Comparison of ENCODE assay signal across 19 cellular contexts in the genomic region with DNA sequence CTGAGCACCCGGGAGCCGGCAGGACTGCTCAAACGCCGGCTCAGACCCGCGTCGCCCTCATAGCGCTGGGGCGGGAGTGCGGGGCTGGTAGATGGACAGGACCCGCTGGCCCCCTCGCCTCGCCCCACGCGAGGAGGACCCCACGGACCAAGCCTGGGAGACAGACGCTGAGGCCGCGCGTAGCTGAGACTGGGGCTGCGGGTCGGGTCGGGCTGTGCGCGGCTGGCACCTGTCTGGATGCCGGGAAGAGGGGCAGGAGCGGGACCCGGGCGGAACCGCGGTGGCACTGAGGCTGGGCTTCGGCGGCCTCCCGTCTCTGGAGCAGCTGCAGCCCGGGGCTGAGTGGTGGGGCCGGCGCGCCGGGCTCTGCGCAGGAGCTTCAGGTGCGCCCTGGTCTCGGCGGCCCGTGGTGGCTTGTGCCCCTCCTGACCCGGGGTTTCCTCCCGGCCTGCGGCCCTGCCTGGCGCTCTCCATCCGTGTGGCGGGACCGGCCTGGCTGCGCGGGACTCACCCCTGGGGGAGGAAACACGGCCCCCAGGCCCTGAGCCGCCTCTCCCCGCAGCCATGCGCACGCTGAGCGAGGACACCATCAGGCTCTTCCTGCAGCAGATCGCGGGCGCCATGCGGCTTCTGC.
"Had no signal": no experiment of that assay in that cellular context is flagged by ENCODE, and none has a peak within 500 bp of the region (broad histone marks: within the 10 kb centered on the region; RNA-seq: fewer than 3 reads in every experiment).

No MANE protein-coding gene starts in this region.

- FAIRE-seq: endometrium had no signal

- H3K27me3 ChIP-seq: cardiac muscle cell, heart left ventricle, ovary, transverse colon, uterus had no signal

- ATAC-seq: activated CD4-positive, CD25-positive, alpha-beta regulatory T cell treated with anti-CD3 and anti-CD28 coated beads, Interleukin-2, amount 50 U/mL, for 24 hours; activated naive CD8-positive, alpha-beta T cell treated with anti-CD3 and anti-CD28 coated beads, Interleukin-2, amount 50 U/mL, for 24 hours; heart left ventricle; left lobe of liver; natural killer cell had no signal

- H3K27ac ChIP-seq: cardiac muscle cell, heart left ventricle, ovary, prostate gland, transverse colon, uterus had no signal

- H3K27ac Mint-ChIP-seq: activated CD4-positive, alpha-beta memory T cell treated with anti-CD3 and anti-CD28 coated beads, Interleukin-2, amount 10 ng/mL, durations not matched to agents 7 days and 5 days; activated CD4-positive, alpha-beta T cell treated with anti-CD3 and anti-CD28 coated beads, Interleukin-2, amount 10 ng/mL, durations not matched to agents 24 days and 14 days; activated naive CD8-positive, alpha-beta T cell treated with anti-CD3 and anti-CD28 coated beads, Interleukin-2, amount 50 U/mL, for 24 hours; dendritic cell treated with granulocyte-macrophage colony-stimulating factor and Interleukin-4, amounts not matched to agents 40 ng/mL and 50 ng/mL, for 4 days; natural killer cell had no signal

- DNase-seq: activated CD4-positive, alpha-beta memory T cell treated with anti-CD3 and anti-CD28 coated beads, Interleukin-2, amount 10 ng/mL, durations not matched to agents 7 days and 5 days; activated CD4-positive, alpha-beta T cell treated with anti-CD3 and anti-CD28 coated beads, Interleukin-2, amount 10 ng/mL, durations not matched to agents 24 days and 14 days; activated gamma-delta T cell; activated naive CD4-positive, alpha-beta T cell treated with anti-CD3 and anti-CD28 coated beads, Interleukin-2, amount 50 U/mL, for 16 hours; activated naive CD8-positive, alpha-beta T cell treated with anti-CD3 and anti-CD28 coated beads, Interleukin-2, amount 50 U/mL, for 24 hours; effector CD4-positive, alpha-beta T cell; islet precursor cell; natural killer cell; stimulated activated CD4-positive, alpha-beta T cell treated with anti-CD3 and anti-CD28 coated beads, Interleukin-1b, Interleukin-23, amount 100 ng/mL, for 48 hours; transverse colon; uterus had no signal

- H3K4me1 ChIP-seq: prostate gland, uterus had no signal

- H3K36me3 Mint-ChIP-seq: natural killer cell had no signal

- H3K4me3 Mint-ChIP-seq: activated CD4-positive, alpha-beta memory T cell treated with anti-CD3 and anti-CD28 coated beads, Interleukin-2, amount 10 ng/mL, durations not matched to agents 7 days and 5 days; activated CD4-positive, alpha-beta T cell treated with anti-CD3 and anti-CD28 coated beads, Interleukin-2, amount 10 ng/mL, durations not matched to agents 24 days and 14 days; activated naive CD8-positive, alpha-beta T cell treated with anti-CD3 and anti-CD28 coated beads, Interleukin-2, amount 50 U/mL, for 24 hours; dendritic cell treated with granulocyte-macrophage colony-stimulating factor and Interleukin-4, amounts not matched to agents 40 ng/mL and 50 ng/mL, for 4 days; natural killer cell had no signal

- H3K4me3 ChIP-seq: cardiac muscle cell, heart left ventricle, ovary, prostate gland, transverse colon, uterus had no signal

- H3K36me3 ChIP-seq: uterus had no signal

- H3K27me3 Mint-ChIP-seq: activated CD4-positive, alpha-beta memory T cell treated with anti-CD3 and anti-CD28 coated beads, Interleukin-2, amount 10 ng/mL, durations not matched to agents 7 days and 5 days; activated CD4-positive, alpha-beta T cell treated with anti-CD3 and anti-CD28 coated beads, Interleukin-2, amount 10 ng/mL, durations not matched to agents 24 days and 14 days; activated naive CD8-positive, alpha-beta T cell treated with anti-CD3 and anti-CD28 coated beads, Interleukin-2, amount 50 U/mL, for 24 hours; dendritic cell treated with granulocyte-macrophage colony-stimulating factor and Interleukin-4, amounts not matched to agents 40 ng/mL and 50 ng/mL, for 4 days had no signal

- H3K9me3 ChIP-seq: heart left ventricle, ovary, prostate gland, transverse colon, uterus had no signal

- H3K9me3 Mint-ChIP-seq: activated CD4-positive, alpha-beta memory T cell treated with anti-CD3 and anti-CD28 coated beads, Interleukin-2, amount 10 ng/mL, durations not matched to agents 7 days and 5 days; activated CD4-positive, alpha-beta T cell treated with anti-CD3 and anti-CD28 coated beads, Interleukin-2, amount 10 ng/mL, durations not matched to agents 24 days and 14 days; activated naive CD8-positive, alpha-beta T cell treated with anti-CD3 and anti-CD28 coated beads, Interleukin-2, amount 50 U/mL, for 24 hours; dendritic cell treated with granulocyte-macrophage colony-stimulating factor and Interleukin-4, amounts not matched to agents 40 ng/mL and 50 ng/mL, for 4 days; natural killer cell had no signal
